ENCODE assay signal across 14 cellular contexts in genomic region chr11:75182652-75183051, GRCh38. TPM values are rescaled to one million over a fixed set of nuclear protein-coding genes. Genes with fewer than 3 reads are reported as not detected.
"Had no signal": no experiment of that assay in that cellular context is flagged by ENCODE, and none has a peak within 500 bp of the region (broad histone marks: within the 10 kb centered on the region; RNA-seq: fewer than 3 reads in every experiment).

No MANE protein-coding gene starts in this region.

- H3K36me3 ChIP-seq: esophagus squamous epithelium, neutrophil, tibial nerve, WERI-Rb-1 had no signal

- H3K9ac ChIP-seq: SK-N-SH had no signal

- H3K4me3 ChIP-seq: esophagus squamous epithelium, skin epidermis, tibial nerve had no signal

- H3K4me2 ChIP-seq: SK-N-SH had no signal

- DNase-seq: activated CD4-positive, alpha-beta T cell treated with anti-CD3 and anti-CD28 coated beads for 4 hours; activated naive CD4-positive, alpha-beta T cell treated with Interleukin-2 at 50 U/mL for 16 hours; activated naive CD8-positive, alpha-beta T cell treated with anti-CD3 and anti-CD28 coated beads, Interleukin-2, amount 50 U/mL, for 24 hours; esophagus squamous epithelium; foreskin fibroblast; naive B cell; SK-N-SH; T-helper 1 cell; WERI-Rb-1 had no signal

- H3K27me3 ChIP-seq: esophagus squamous epithelium, tibial nerve had no signal

- H3K27ac ChIP-seq: neutrophil, WERI-Rb-1 had no signal

- H3K9me3 ChIP-seq: esophagus squamous epithelium, neutrophil, SK-N-SH, tibial nerve had no signal

RNA-seq across cellular contexts. Expression of gene SLCO2B1, which starts 31.7 kb away (rescaled TPM):
- total RNA-seq: mesothelial cell of epicardium had no signal

RNA-seq across cellular contexts. Expression of gene TPBGL, which starts 57.9 kb away (rescaled TPM):
- total RNA-seq: progenitor cell of endocrine pancreas had no signal
